ENCODE assay signal across 8 cellular contexts in genomic region chr20:38073307-38074010, GRCh38. TPM values are rescaled to one million over a fixed set of nuclear protein-coding genes. Genes with fewer than 3 reads are reported as not detected.
A peak's percentile ranks its signal among the peaks of the same experiment; 100 is the strongest.
DNase-seq lines count a peak whose midpoint lies in the region; ATAC-seq and TF ChIP-seq lines count a peak whose summit lies in the region.

No MANE protein-coding gene starts in this region.

- H3K27me3 Mint-ChIP-seq in naive B cell, result no peaks in the 10 kb centered on the region

- 0 out of 2 replicates have a peak, but pooled peaks cover 7% of the 10 kb centered on the region for H3K79me2 ChIP-seq in SU-DHL-6 (ENCODE audit: insufficient read depth, low read length)

- H3K4me3 ChIP-seq in SU-DHL-6 (ENCODE audit: insufficient read depth, low read length, poor library complexity, severe bottlenecking), result no peak overlapping the region
- no peak overlapping the region for H3K4me3 ChIP-seq in esophagus muscularis mucosa

- no peak for TF ChIP-seq POLR2A in esophagus muscularis mucosa (IDR thresholded peaks at IDR 0.05; ENCODE audit: low read depth)

- no peak overlapping the region for H3K4me3 Mint-ChIP-seq in naive B cell

- no peak overlapping the region for H3K9ac ChIP-seq in SU-DHL-6 (ENCODE audit: low read length)

- peaks cover 30 to 61% (median 60%) of the 10 kb centered on the region in 4 donors for H3K4me1 ChIP-seq in esophagus muscularis mucosa

- H3K4me2 ChIP-seq in SU-DHL-6 (ENCODE audit: low read depth, low read length, poor library complexity, severe bottlenecking), result no peak overlapping the region

- no peak overlapping the region for H2AFZ ChIP-seq in SU-DHL-6 (ENCODE audit: low read depth, low read length, severe bottlenecking)

- TF ChIP-seq EP300 in esophagus muscularis mucosa (IDR thresholded peaks at IDR 0.05), result no peak

- intact Hi-C loops in esophagus muscularis mucosa (cut with DNase I), result loop anchor here (5.0 kb wide), 1 partner anchor 54 kb away; no protein-coding TSS in a partner anchor

- peaks cover 26 to 51% (median 44%) of the 10 kb centered on the region in 3 donors for H3K4me1 Mint-ChIP-seq in naive B cell

- no peak overlapping the region for H3K27ac ChIP-seq in SU-DHL-6 (ENCODE audit: low read depth, low read length)
- H3K27ac ChIP-seq in esophagus muscularis mucosa (replicated peaks in 1 of 4), result peak overlapping the region; percentile 80 to 90 (median 82)

- TF ChIP-seq CTCF in SU-DHL-6 (IDR thresholded peaks at IDR 0.05; ENCODE audit: insufficient read depth, low read length, poor library complexity, severe bottlenecking) (peak; percentile 75), esophagus muscularis mucosa (IDR thresholded peaks at IDR 0.05) (peak; percentile 80 to 84 (median 84))

- no peaks in the 10 kb centered on the region for H3K9me3 Mint-ChIP-seq in naive B cell

- 29% methylated on average over 4 of the region's 4 CpGs for WGBS in esophagus muscularis mucosa

- no peaks in the 10 kb centered on the region for H3K9me2 ChIP-seq in SU-DHL-6 (replicated peaks; ENCODE audit: insufficient read depth, low read length)

- peaks cover 32 to 54% of the 10 kb centered on the region in 2 donors for H3K36me3 Mint-ChIP-seq in naive B cell

- ATAC-seq in naive B cell (ENCODE audit: low read depth in 2 of 2), result peak; percentile 35 to 37
- no peak for ATAC-seq in GM18907 (IDR thresholded peaks at IDR 0.05; ENCODE audit: unreplicated experiment)

- H3K27ac Mint-ChIP-seq in naive B cell, result peak overlapping the region in 5 of 6 donors; percentile 9 to 76 (median 37)

- peak; percentile 27 for DNase-seq in stimulated activated CD4-positive, alpha-beta T cell treated with anti-CD3 and anti-CD28 coated beads, Interleukin-4, amount 100 ng/mL, for 24 hours
- no peak for DNase-seq in stimulated activated CD4-positive, alpha-beta T cell treated with anti-CD3 and anti-CD28 coated beads, Interleukin-2, amount 100 ng/mL, for 24 hours
- DNase-seq in LoVo (ENCODE audit: low spot score) (peak; percentile 12), esophagus muscularis mucosa (ENCODE audit: extremely low spot score) (peak; percentile 94), naive B cell (peak; percentile 31), DMS114 treated with DMSO at 0.1 percent for 48 hours (lab: John Stamatoyannopoulos, UW; ENCODE audit: unreplicated experiment) (no peak)

- H3K27me3 ChIP-seq in SU-DHL-6 (ENCODE audit: low read length), result no peaks in the 10 kb centered on the region
- H3K27me3 ChIP-seq in esophagus muscularis mucosa, result no peaks in the 10 kb centered on the region

- H3K36me3 ChIP-seq in SU-DHL-6 (ENCODE audit: low read length), result peaks cover 17% of the 10 kb centered on the region
- peaks cover 1 to 51% (median 32%) of the 10 kb centered on the region in 4 donors for H3K36me3 ChIP-seq in esophagus muscularis mucosa

- no peaks in the 10 kb centered on the region for H3K9me3 ChIP-seq in SU-DHL-6 (ENCODE audit: insufficient read depth, low read length)
- H3K9me3 ChIP-seq in esophagus muscularis mucosa, result no peaks in the 10 kb centered on the region

- no peaks in the 10 kb centered on the region for H4K20me1 ChIP-seq in SU-DHL-6 (ENCODE audit: low read depth, low read length)

- no peaks in the 10 kb centered on the region for H3F3A ChIP-seq in SU-DHL-6 (ENCODE audit: insufficient read depth)

RNA-seq across cellular contexts. Expression of gene RPRD1B, which starts 39.9 kb away (rescaled TPM):
- 10 to 100 TPM; 26.7 to 39.5 (median 33.8) TPM for total RNA-seq in esophagus muscularis mucosa
- polyA plus RNA-seq in naive B cell (ENCODE audit: low read depth in 6 of 6), result 1 to 10 TPM in 5 of 6 donors, not detected in 1; 2.8 to 4.4 (median 4.2) TPM

RNA-seq across cellular contexts. Expression of gene TTI1, which starts 40.2 kb away (rescaled TPM):
- total RNA-seq in esophagus muscularis mucosa, result 10 to 100 TPM; 11.3 to 14.3 (median 12.4) TPM
- polyA plus RNA-seq in naive B cell (ENCODE audit: low read depth in 6 of 6), result 10 to 100 TPM in 5 of 6 donors, 1 to 10 TPM in 1; 2.2 to 21.4 (median 16.9) TPM

Comparison
In these comparisons a context has a peak if more than half of its experiments do, and no peak if none do; other contexts are left out.
1. DNase-seq: peak in stimulated activated CD4-positive, alpha-beta T cell treated with anti-CD3 and anti-CD28 coated beads, Interleukin-4, amount 100 ng/mL, for 24 hours (single experiment), LoVo (single experiment), esophagus muscularis mucosa (single experiment) and naive B cell (single experiment); none in stimulated activated CD4-positive, alpha-beta T cell treated with anti-CD3 and anti-CD28 coated beads, Interleukin-2, amount 100 ng/mL, for 24 hours (0 of 2) and DMS114 treated with DMSO at 0.1 percent for 48 hours (single experiment).